10 cellular contexts compared by ENCODE assay signal in genomic region chr16:64892843-64893242, GRCh38.
DNase-seq lines count a peak whose midpoint lies in the region; ATAC-seq and TF ChIP-seq lines count a peak whose summit lies in the region.
"Had no signal": no experiment of that assay in that cellular context is flagged by ENCODE, and none has a peak within 500 bp of the region (broad histone marks: within the 10 kb centered on the region; RNA-seq: fewer than 3 reads in every experiment).

No MANE protein-coding gene starts in this region.

- peak; percentile 43 for ATAC-seq in left lung

- no peaks in the 10 kb centered on the region for H3K4me1 ChIP-seq in left lung
- H3K4me1 ChIP-seq in effector memory CD4-positive, alpha-beta T cell (ENCODE audit: control insufficient read depth, insufficient read depth, low read length, poor library complexity, severe bottlenecking) = no peaks in the 10 kb centered on the region
- H3K4me1 ChIP-seq: left ventricle myocardium inferior had no signal

- H3K4me3 ChIP-seq in AG09309 (ENCODE audit: control insufficient read depth, low read depth, low read length) = no peak overlapping the region
- H3K4me3 ChIP-seq in choroid plexus epithelial cell (ENCODE audit: low read depth, low read length) = no peak overlapping the region
- H3K4me3 ChIP-seq in left lung = no peak overlapping the region
- no peak overlapping the region for H3K4me3 ChIP-seq in effector memory CD4-positive, alpha-beta T cell (ENCODE audit: insufficient read depth, low read depth, low read length, poor library complexity, severe bottlenecking)
- H3K4me3 ChIP-seq: left ventricle myocardium inferior had no signal

- DNase-seq in AG09309 (ENCODE audit: low read depth) (peak; percentile 74), LHCN-M2 (ENCODE audit: low read depth) (peak; percentile 81), choroid plexus epithelial cell (ENCODE audit: low read depth) (peak; percentile 91), left lung (no peak), G401 (ENCODE audit: low spot score) (no peak), NCI-H1436 (lab: John Stamatoyannopoulos, UW) (no peak), COLO668 (lab: John Stamatoyannopoulos, UW; ENCODE audit: unreplicated experiment) (no peak)
- no peak for DNase-seq in effector memory CD4-positive, alpha-beta T cell
- DNase-seq: left ventricle myocardium inferior, NCI-H1092 treated with DMSO at 0.1 percent for 48 hours had no signal

- intact Hi-C loops in left lung (cut with DNase I) = no loop called here

- in situ Hi-C loops in G401 (cut with HindIII; ENCODE audit: low sequenced_read_pairs) = no loop called here

- no peak overlapping the region for H3K27ac ChIP-seq in left lung
- H3K27ac ChIP-seq in effector memory CD4-positive, alpha-beta T cell (ENCODE audit: insufficient read depth, low read length, poor library complexity, severe bottlenecking) = no peak overlapping the region
- H3K27ac ChIP-seq: left ventricle myocardium inferior had no signal

- H3K36me3 ChIP-seq in left lung = no peaks in the 10 kb centered on the region
- no peaks in the 10 kb centered on the region for H3K36me3 ChIP-seq in effector memory CD4-positive, alpha-beta T cell (ENCODE audit: control insufficient read depth, insufficient read depth, low read length)
- H3K36me3 ChIP-seq: left ventricle myocardium inferior had no signal

- H3K9me3 ChIP-seq in left lung = no peaks in the 10 kb centered on the region
- H3K9me3 ChIP-seq in effector memory CD4-positive, alpha-beta T cell (ENCODE audit: control insufficient read depth, low read length) = no peaks in the 10 kb centered on the region
- H3K9me3 ChIP-seq: left ventricle myocardium inferior had no signal

- TF ChIP-seq CTCF in AG09309 (IDR thresholded peaks at IDR 0.05; ENCODE audit: control insufficient read depth, insufficient read depth, low read depth, low read length, missing control alignments) (no peak), choroid plexus epithelial cell (conservative IDR thresholded peaks at IDR 0.05; ENCODE audit: low read depth, low read length) (no peak), left lung (IDR thresholded peaks at IDR 0.05) (no peak)

- no peaks in the 10 kb centered on the region for H3K27me3 ChIP-seq in left lung
- no peaks in the 10 kb centered on the region for H3K27me3 ChIP-seq in effector memory CD4-positive, alpha-beta T cell (replicated peaks; ENCODE audit: control insufficient read depth, insufficient read depth, low read length, poor library complexity, severe bottlenecking)

Comparison
In these comparisons a context has a peak if more than half of its experiments do, and no peak if none do; other contexts are left out.
1. DNase-seq: peak in AG09309 (single experiment), LHCN-M2 (single experiment) and choroid plexus epithelial cell (single experiment); none in left lung (0 of 2), effector memory CD4-positive, alpha-beta T cell (0 of 3), G401 (single experiment), NCI-H1436 (single experiment) and COLO668 (single experiment).